8 cellular contexts compared by ENCODE assay signal in genomic region chrX:24494544-24495113, GRCh38. TPM values are rescaled to one million over a fixed set of nuclear protein-coding genes. Genes with fewer than 3 reads are reported as not detected.
DNase-seq lines count a peak whose midpoint lies in the region; ATAC-seq and TF ChIP-seq lines count a peak whose summit lies in the region.

No MANE protein-coding gene starts in this region.

- H3K36me3 ChIP-seq in brain microvascular endothelial cell (replicated peaks) = no peaks in the 10 kb centered on the region
- no peaks in the 10 kb centered on the region for H3K36me3 ChIP-seq in right lobe of liver

- H3K27me3 ChIP-seq in brain microvascular endothelial cell (replicated peaks) (no peaks in the 10 kb centered on the region), right lobe of liver (no peaks in the 10 kb centered on the region)

- intact Hi-C loops in right lobe of liver (cut with DNase I) = no loop called here

- no peak overlapping the region for H3K4me3 ChIP-seq in brain microvascular endothelial cell (ENCODE audit: low read depth, low read length)
- no peak overlapping the region for H3K4me3 ChIP-seq in right lobe of liver

- H3K9me3 ChIP-seq in right lobe of liver = no peaks in the 10 kb centered on the region

- DNase-seq in DMS53 treated with DMSO at 0.1 percent for 48 hours (lab: John Stamatoyannopoulos, UW; ENCODE audit: unreplicated experiment) = peak; percentile 59
- peak; percentile 61 for DNase-seq in NCI-H1105 treated with DMSO at 0.1 percent for 48 hours (lab: John Stamatoyannopoulos, UW)
- peak; percentile 58 for DNase-seq in brain microvascular endothelial cell
- DNase-seq in right lobe of liver = peak in 1 of 3 donors; percentile 69
- DNase-seq in NCI-H146 (lab: John Stamatoyannopoulos, UW) = no peak
- DNase-seq in activated CD4-positive, CD25-positive, alpha-beta regulatory T cell treated with anti-CD3 and anti-CD28 coated beads, Interleukin-2, amount 50 U/mL, for 72 hours = no peak

- no peak overlapping the region for H3K27ac ChIP-seq in brain microvascular endothelial cell
- H3K27ac ChIP-seq in right lobe of liver = peak overlapping the region; percentile 66 to 76 (median 70)

- peak; percentile 76 for TF ChIP-seq POLR2A in right lobe of liver (IDR thresholded peaks at IDR 0.05)

- 27% methylated on average over 8 of the region's 8 CpGs for WGBS in right lobe of liver (ENCODE audit: insufficient coverage, low coverage, low lambda C conversion rate, missing lambda C conversion rate)

- TF ChIP-seq CTCF in brain microvascular endothelial cell (IDR thresholded peaks at IDR 0.05; ENCODE audit: low read depth, low read length, missing control alignments) = no peak
- TF ChIP-seq CTCF in right lobe of liver (IDR thresholded peaks at IDR 0.05) = no peak

- in situ Hi-C loops in brain microvascular endothelial cell (cut with HindIII; ENCODE audit: low pct_ligation_motif_present, low sequenced_read_pairs) = no loop called here

- peaks cover 0 to 5% (median 0%) of the 10 kb centered on the region in 4 donors for H3K4me1 ChIP-seq in right lobe of liver

- ATAC-seq in right lobe of liver (peak; percentile 81 to 90 (median 84)), HG02642 (IDR thresholded peaks at IDR 0.05; ENCODE audit: poor library complexity, unreplicated experiment) (no peak), HG02759 (IDR thresholded peaks at IDR 0.05; ENCODE audit: unreplicated experiment) (no peak)

RNA-seq across cellular contexts. Expression of gene PDK3, which starts 29.5 kb away (rescaled TPM):
- 10 to 100 TPM in 4 of 6 experiments, 1 to 10 TPM in 2; 8.6 to 17.5 (median 11.3) TPM for total RNA-seq in right lobe of liver

Comparison
In these comparisons a context has a peak if more than half of its experiments do, and no peak if none do; other contexts are left out.
1. DNase-seq: peak in DMS53 treated with DMSO at 0.1 percent for 48 hours (single experiment), NCI-H1105 treated with DMSO at 0.1 percent for 48 hours (single experiment) and brain microvascular endothelial cell (single experiment); none in NCI-H146 (single experiment) and activated CD4-positive, CD25-positive, alpha-beta regulatory T cell treated with anti-CD3 and anti-CD28 coated beads, Interleukin-2, amount 50 U/mL, for 72 hours (single experiment).
2. ATAC-seq: peak in right lobe of liver (4 of 4); none in HG02642 (single experiment) and HG02759 (single experiment).